9 cellular contexts compared by ENCODE assay signal in genomic region chr22:50470491-50470890, GRCh38. TPM values are rescaled to one million over a fixed set of nuclear protein-coding genes. Genes with fewer than 3 reads are reported as not detected.
DNase-seq lines count a peak whose midpoint lies in the region; ATAC-seq and TF ChIP-seq lines count a peak whose summit lies in the region.
"Had no signal": no experiment of that assay in that cellular context is flagged by ENCODE, and none has a peak within 500 bp of the region (broad histone marks: within the 10 kb centered on the region; RNA-seq: fewer than 3 reads in every experiment).

No MANE protein-coding gene starts in this region.

- peaks cover 36% of the 10 kb centered on the region for H4K20me1 ChIP-seq in Loucy (ENCODE audit: insufficient read depth, low read length, poor library complexity, severe bottlenecking)

- H3K4me3 ChIP-seq in GM12864 (ENCODE audit: low read depth, low read length) = peak overlapping the region; percentile 19
- peak overlapping the region; percentile 72 for H3K4me3 ChIP-seq in Loucy (ENCODE audit: low read length, poor library complexity, severe bottlenecking)
- no peak overlapping the region for H3K4me3 ChIP-seq in trophoblast cell (ENCODE audit: low read depth, low read length)
- H3K4me3 ChIP-seq in ascending aorta = no peak overlapping the region

- H3K79me1 ChIP-seq in trophoblast cell (ENCODE audit: low read length) = peaks cover 5% of the 10 kb centered on the region

- H2BK12ac ChIP-seq in trophoblast cell (ENCODE audit: low read length) = no peak overlapping the region

- H4K91ac ChIP-seq in trophoblast cell (ENCODE audit: low read depth, low read length) = no peak overlapping the region

- no peak overlapping the region for H4K8ac ChIP-seq in trophoblast cell (ENCODE audit: low read depth, low read length)

- H3K4me1 ChIP-seq in Loucy (ENCODE audit: insufficient read depth, low read length, poor library complexity, severe bottlenecking) = peaks cover 67% of the 10 kb centered on the region
- H3K4me1 ChIP-seq in trophoblast cell (ENCODE audit: control insufficient read depth in 1 of 2, insufficient read depth in 2 of 2, low read length in 2 of 2) = peaks cover 22 to 33% of the 10 kb centered on the region in 2 experiments
- H3K4me1 ChIP-seq in ascending aorta = peaks cover 25 to 42% of the 10 kb centered on the region in 2 donors

- H2AK5ac ChIP-seq in trophoblast cell (ENCODE audit: low read length) = no peak overlapping the region

- H2BK120ac ChIP-seq in trophoblast cell (ENCODE audit: insufficient read depth, low read length, poor library complexity) = no peak overlapping the region

- in situ Hi-C loops in GM13976 (cut with MboI; ENCODE audit: low sequenced_read_pairs, unreplicated experiment) = no loop called here

- peak overlapping the region; percentile 54 for H3K27ac ChIP-seq in caudate nucleus (ENCODE audit: low read depth, low read length)
- no peak overlapping the region for H3K27ac ChIP-seq in trophoblast cell (ENCODE audit: low read depth, low read length)
- H3K27ac ChIP-seq in ascending aorta = no peak overlapping the region

- ATAC-seq in GM19351 (IDR thresholded peaks at IDR 0.05; ENCODE audit: unreplicated experiment) = no peak

- H3K23ac ChIP-seq in trophoblast cell (ENCODE audit: low read length) = no peak overlapping the region

- intact Hi-C loops in ascending aorta (cut with DNase I) = no loop called here

- no peak overlapping the region for H3K14ac ChIP-seq in trophoblast cell (ENCODE audit: low read length)

- peak overlapping the region; percentile 94 for H3K4me2 ChIP-seq in Loucy (ENCODE audit: low read depth, low read length, poor library complexity, severe bottlenecking)
- no peak overlapping the region for H3K4me2 ChIP-seq in trophoblast cell (ENCODE audit: low read length)

- peaks cover 82% of the 10 kb centered on the region for H3K79me2 ChIP-seq in Loucy (ENCODE audit: insufficient read depth, low read length)
- peaks cover 24% of the 10 kb centered on the region for H3K79me2 ChIP-seq in trophoblast cell (ENCODE audit: control insufficient read depth, insufficient read depth, low read length, poor library complexity)

- H3K9me2 ChIP-seq in Loucy (replicated peaks; ENCODE audit: low read depth, low read length) = no peaks in the 10 kb centered on the region

- peak overlapping the region; percentile 85 for H3K9ac ChIP-seq in Loucy (ENCODE audit: low read depth, low read length, poor library complexity, severe bottlenecking)
- no peak overlapping the region for H3K9ac ChIP-seq in trophoblast cell (ENCODE audit: low read length)

- peak overlapping the region; percentile 27 for H3K18ac ChIP-seq in trophoblast cell (ENCODE audit: low read length)

- H3F3A ChIP-seq in Loucy (ENCODE audit: low read depth) = peaks cover 10% of the 10 kb centered on the region; the same call in 1 of the 2 replicates

- no peak overlapping the region for H2BK5ac ChIP-seq in trophoblast cell (ENCODE audit: low read depth, low read length, poor library complexity)

- H3K4ac ChIP-seq in trophoblast cell (ENCODE audit: low read depth, low read length) = peak overlapping the region; percentile 22

- H4K12ac ChIP-seq in trophoblast cell (ENCODE audit: low read depth, low read length) = no peak overlapping the region

- no peak for TF ChIP-seq CTCF in GM12864 (IDR thresholded peaks at IDR 0.05; ENCODE audit: low read depth, low read length, missing control alignments)
- no peak for TF ChIP-seq CTCF in Loucy (conservative IDR thresholded peaks at IDR 0.05; ENCODE audit: low read length)
- TF ChIP-seq CTCF in ascending aorta (IDR thresholded peaks at IDR 0.05) = no peak
- no peak for TF ChIP-seq CTCF in GM13976 (IDR thresholded peaks at IDR 0.05; ENCODE audit: borderline replicate concordance, control extremely low read depth, extremely low read depth, insufficient read depth, missing control alignments)

- peaks cover 20% of the 10 kb centered on the region; the same call in 1 of the 2 replicates for H3K36me3 ChIP-seq in Loucy (ENCODE audit: insufficient read depth, low read length)
- H3K36me3 ChIP-seq in trophoblast cell (ENCODE audit: control insufficient read depth in 1 of 2, insufficient read depth in 2 of 2, low read length in 2 of 2) = peaks cover 30 to 31% of the 10 kb centered on the region in 2 experiments
- peaks cover 26 to 27% of the 10 kb centered on the region in 2 donors for H3K36me3 ChIP-seq in ascending aorta

- WGBS in trophoblast cell (ENCODE audit: extremely low coverage, insufficient coverage, insufficient read length) = no CpG with 5 or more reads among the region's 6 CpGs

- no peaks in the 10 kb centered on the region for H3K27me3 ChIP-seq in Loucy (ENCODE audit: insufficient read depth, low read length, poor library complexity, severe bottlenecking)
- no peaks in the 10 kb centered on the region for H3K27me3 ChIP-seq in trophoblast cell (ENCODE audit: insufficient read depth, low read length)
- no peaks in the 10 kb centered on the region for H3K27me3 ChIP-seq in ascending aorta

- H3K9me3 ChIP-seq in Loucy (ENCODE audit: insufficient read depth, low read depth, low read length) (no peaks in the 10 kb centered on the region), trophoblast cell (ENCODE audit: insufficient read depth, low read depth, low read length) (no peaks in the 10 kb centered on the region), ascending aorta (no peaks in the 10 kb centered on the region)

- no peak for DNase-seq in GM12864 (ENCODE audit: low read depth)
- DNase-seq in caudate nucleus (lab: John Stamatoyannopoulos, UW) = no peak
- DNase-seq in trophoblast cell = no peak
- DNase-seq in ascending aorta (ENCODE audit: low spot score in 2 of 2) = no peak
- no peak for DNase-seq in stimulated activated CD4-positive, alpha-beta T cell treated with anti-CD3 and anti-CD28 coated beads, Interleukin-2, amount 100 ng/mL, for 24 hours
- no peak for DNase-seq in GM13976 (ENCODE audit: low spot score)

- H2AFZ ChIP-seq in Loucy (ENCODE audit: low read length) (no peak overlapping the region), trophoblast cell (ENCODE audit: insufficient read depth, low read length, poor library complexity) (no peak overlapping the region)

RNA-seq across cellular contexts. Expression of gene SBF1, which starts 4.3 kb away (rescaled TPM):
- polyA plus RNA-seq in trophoblast cell (2013) = 44.3 and 46.1 TPM in 2 replicates
- total RNA-seq in ascending aorta = 98.8 TPM

RNA-seq across cellular contexts. Expression of gene ADM2, which starts 10.9 kb away (rescaled TPM):
- 17.0 and 17.8 TPM in 2 replicates for polyA plus RNA-seq in trophoblast cell (2013)
- total RNA-seq in ascending aorta = not detected

RNA-seq across cellular contexts. Expression of gene MIOX, which starts 16.2 kb away (rescaled TPM):
- polyA plus RNA-seq in trophoblast cell (2013) = 1.1 and 1.2 TPM in 2 replicates
- total RNA-seq in ascending aorta = not detected
- total RNA-seq: H4 had no signal

RNA-seq across cellular contexts. Expression of gene LMF2, which starts 37.0 kb away (rescaled TPM):
- 63.1 and 64.7 TPM in 2 replicates for polyA plus RNA-seq in trophoblast cell (2013)
- total RNA-seq in ascending aorta = 119 TPM

RNA-seq across cellular contexts. Expression of gene NCAPH2, which starts 37.5 kb away (rescaled TPM):
- 24.4 and 24.9 TPM in 2 replicates for polyA plus RNA-seq in trophoblast cell (2013)
- 41.7 TPM for total RNA-seq in ascending aorta

Comparison
In these comparisons a context has a peak if more than half of its experiments do, and no peak if none do; other contexts are left out.
1. H3K4me3 ChIP-seq: peak in GM12864 (single experiment) and Loucy (single experiment); none in trophoblast cell (single experiment) and ascending aorta (0 of 2).